ENCODE assay signal across 16 cellular contexts in genomic region chr14:99795046-99795445, GRCh38. TPM values are rescaled to one million over a fixed set of nuclear protein-coding genes. Genes with fewer than 3 reads are reported as not detected.
DNase-seq lines count a peak whose midpoint lies in the region; TF ChIP-seq lines count a peak whose summit lies in the region.
"Had no signal": no experiment of that assay in that cellular context is flagged by ENCODE, and none has a peak within 500 bp of the region (broad histone marks: within the 10 kb centered on the region; RNA-seq: fewer than 3 reads in every experiment).

No MANE protein-coding gene starts in this region.

- no peak for TF ChIP-seq CTCF in KMS-11 (conservative IDR thresholded peaks at IDR 0.05; ENCODE audit: low read depth, low read length)
- no peak for TF ChIP-seq CTCF in chondrocyte (IDR thresholded peaks at IDR 0.05)
- no peak for TF ChIP-seq CTCF in neural cell (IDR thresholded peaks at IDR 0.05; ENCODE audit: poor library complexity, severe bottlenecking)

- H4K20me1 ChIP-seq in KMS-11 (ENCODE audit: insufficient read depth) (no peaks in the 10 kb centered on the region), neural cell (ENCODE audit: insufficient read depth) (no peaks in the 10 kb centered on the region)

- H3K36me3 Mint-ChIP-seq in chondrocyte (ENCODE audit: low read depth), result no peaks in the 10 kb centered on the region

- no peaks in the 10 kb centered on the region for H3K36me3 ChIP-seq in ACC112 (ENCODE audit: insufficient read depth, low read length)
- H3K36me3 ChIP-seq in KMS-11 (ENCODE audit: insufficient read depth), result no peaks in the 10 kb centered on the region
- H3K36me3 ChIP-seq in neural cell (ENCODE audit: insufficient read depth, low read length), result no peaks in the 10 kb centered on the region
- H3K36me3 ChIP-seq: tibial artery had no signal

- no peak for TF ChIP-seq EP300 in neural cell (conservative IDR thresholded peaks at IDR 0.05; ENCODE audit: poor library complexity, severe bottlenecking)

- no peaks in the 10 kb centered on the region for H3K27me3 Mint-ChIP-seq in chondrocyte (ENCODE audit: low read depth)

- H3K9ac ChIP-seq in KMS-11, result no peak overlapping the region
- H3K9ac ChIP-seq in neural cell (ENCODE audit: low read length), result no peak overlapping the region

- H3K4me3 ChIP-seq in ACC112 (ENCODE audit: low read depth, low read length), result peak overlapping the region; percentile 89; the same call in 1 of the 2 replicates
- no peak overlapping the region for H3K4me3 ChIP-seq in KMS-11 (IDR thresholded peaks at IDR 0.05; ENCODE audit: insufficient read depth, low read depth, low read length)
- H3K4me3 ChIP-seq in neural cell (ENCODE audit: low read length), result peak overlapping the region; percentile 74

- H3K4me1 ChIP-seq in ACC112 (ENCODE audit: control insufficient read depth, insufficient read depth, low read length, unreplicated experiment) (peaks cover 28% of the 10 kb centered on the region), KMS-11 (ENCODE audit: low read depth, poor library complexity, severe bottlenecking) (peaks cover 15% of the 10 kb centered on the region)

- H3F3A ChIP-seq in neural cell (ENCODE audit: insufficient read depth, low read length, poor library complexity, severe bottlenecking), result no peaks in the 10 kb centered on the region

- H3K9me3 ChIP-seq in neural cell (ENCODE audit: low read length), result peaks cover 3% of the 10 kb centered on the region
- H3K9me3 ChIP-seq: tibial artery had no signal

- no peak overlapping the region for H2AFZ ChIP-seq in ACC112 (ENCODE audit: low read length, unreplicated experiment)
- no peak overlapping the region for H2AFZ ChIP-seq in KMS-11 (ENCODE audit: low read depth)
- H2AFZ ChIP-seq in neural cell (ENCODE audit: low read depth, low read length), result no peak overlapping the region

- H3K9me3 Mint-ChIP-seq in chondrocyte (ENCODE audit: low read depth), result peaks cover 4% of the 10 kb centered on the region

- H3K4me2 ChIP-seq in KMS-11 (peak overlapping the region; percentile 96; the same call in 1 of the 2 replicates), neural cell (ENCODE audit: low read length) (peak overlapping the region; percentile 76)

- H3K27me3 ChIP-seq in ACC112 (ENCODE audit: insufficient read depth, low read length) (no peaks in the 10 kb centered on the region), KMS-11 (ENCODE audit: insufficient read depth, low read depth) (no peaks in the 10 kb centered on the region), neural cell (ENCODE audit: insufficient read depth, low read depth, low read length) (no peaks in the 10 kb centered on the region)
- H3K27me3 ChIP-seq: tibial artery had no signal

- H3K27ac Mint-ChIP-seq in chondrocyte (ENCODE audit: unreplicated experiment), result peak overlapping the region; percentile 23

- no peak overlapping the region for H3K27ac ChIP-seq in ACC112 (ENCODE audit: low read depth, low read length)
- no peak overlapping the region for H3K27ac ChIP-seq in KMS-11
- H3K27ac ChIP-seq in neural cell (ENCODE audit: low read length), result no peak overlapping the region

- H3K79me2 ChIP-seq in ACC112 (ENCODE audit: control insufficient read depth, insufficient read depth, low read length, unreplicated experiment) (peaks cover 19% of the 10 kb centered on the region), KMS-11 (ENCODE audit: insufficient read depth, low read depth) (peaks cover 6% of the 10 kb centered on the region; the same call in 1 of the 2 replicates), neural cell (replicated peaks; ENCODE audit: insufficient read depth, low read length) (peaks cover 51% of the 10 kb centered on the region)

- peaks cover 49% of the 10 kb centered on the region for H3K4me1 Mint-ChIP-seq in chondrocyte (ENCODE audit: low read depth)

- no peak for TF ChIP-seq RAD21 in neural cell (conservative IDR thresholded peaks at IDR 0.05)

- H3K9me2 ChIP-seq in neural cell (ENCODE audit: insufficient read depth, low read length), result no peaks in the 10 kb centered on the region

- DNase-seq in chondrocyte (ENCODE audit: low spot score), result no peak
- DNase-seq in SIG-M5 treated with dmso at 0.1 percent for 504 hours (lab: John Stamatoyannopoulos, UW; ENCODE audit: unreplicated experiment), result no peak
- no peak for DNase-seq in NCI-H510A treated with DMSO at 0.1 percent for 48 hours (lab: John Stamatoyannopoulos, UW)
- no peak for DNase-seq in 8988T
- DNase-seq in NCI-H1092 treated with DMSO at 0.1 percent for 48 hours (lab: John Stamatoyannopoulos, UW), result no peak
- DNase-seq: hypothalamus; kidney glomerular epithelial cell; NCI-H2029; NCI-H446 treated with DMSO at 0.1 percent for 48 hours; nucleus accumbens; right cardiac atrium; stimulated activated naive CD4-positive, alpha-beta T cell treated with Interleukin-2 at 50 U/mL for 16 hours; tibial artery had no signal

- H3K4me3 Mint-ChIP-seq in chondrocyte (ENCODE audit: unreplicated experiment), result no peak overlapping the region

TF ChIP-seq in neural cell, 6 proteins besides CTCF, POLR2A, EP300 and RAD21:
- TF ChIP-seq MXI1 (conservative IDR thresholded peaks at IDR 0.05; ENCODE audit: poor library complexity, severe bottlenecking), result no peak
- no peak for TF ChIP-seq EZH2 (IDR thresholded peaks at IDR 0.05; ENCODE audit: borderline replicate concordance, insufficient read depth, low read length, poor library complexity, severe bottlenecking)
- no peak for TF ChIP-seq POLR2AphosphoS5 (IDR thresholded peaks at IDR 0.05)
- no peak for TF ChIP-seq TAF1 (IDR thresholded peaks at IDR 0.05; ENCODE audit: low read depth)
- TF ChIP-seq REST (IDR thresholded peaks at IDR 0.05; ENCODE audit: borderline replicate concordance), result no peak
- no peak for TF ChIP-seq SMC3 (conservative IDR thresholded peaks at IDR 0.05; ENCODE audit: poor library complexity)

RNA-seq across cellular contexts. Expression of gene EML1, which starts 1.8 kb away (rescaled TPM):
- 36.4 to 61.0 TPM (median 39.6 TPM) in 3 replicates for total RNA-seq in chondrocyte
- polyA plus RNA-seq in neural cell, result 21.7 and 27.2 TPM in 2 replicates
- polyA minus RNA-seq in neural cell, result 46.7 and 52.1 TPM in 2 replicates
